In the genomic region with DNA sequence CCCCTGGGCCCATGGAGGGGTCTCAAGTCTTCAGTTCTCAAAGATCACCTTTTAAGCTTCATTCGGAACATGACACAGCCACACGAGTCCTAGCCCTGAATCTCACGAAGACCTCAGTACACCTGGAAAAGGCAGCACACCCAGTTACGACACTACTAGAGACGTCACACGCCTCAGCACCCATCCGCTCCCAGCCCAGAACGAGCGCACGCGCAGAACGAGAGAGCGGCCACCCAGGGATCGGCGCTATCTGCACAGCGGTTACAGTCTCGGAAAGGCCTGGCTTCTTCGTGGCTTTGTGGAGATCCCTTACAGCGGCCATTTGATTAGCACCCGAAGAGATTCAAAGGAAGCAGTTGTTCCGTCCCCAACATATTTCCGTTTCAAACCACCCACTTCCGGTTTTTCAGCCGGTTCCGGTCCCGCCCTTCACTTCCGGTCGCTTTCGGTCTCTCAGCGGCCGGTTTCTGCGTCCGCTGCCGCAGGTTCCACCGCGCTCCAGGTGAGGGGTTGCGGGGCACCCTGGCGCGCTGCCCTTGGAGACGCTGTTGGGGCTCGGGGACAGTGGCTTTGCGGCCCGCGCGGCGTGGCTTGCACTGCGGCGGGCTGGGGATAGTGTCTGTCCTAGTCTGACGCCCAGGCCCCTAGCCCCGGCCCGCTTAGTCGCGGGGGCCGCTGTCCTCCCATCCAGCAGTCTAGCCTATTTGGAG, we compare ENCODE assay signal across 8 cellular contexts. TPM values are rescaled to one million over a fixed set of nuclear protein-coding genes. Genes with fewer than 3 reads are reported as not detected.
DNase-seq lines count a peak whose midpoint lies in the region; ATAC-seq and TF ChIP-seq lines count a peak whose summit lies in the region.

UBLCP1 (plus strand) TSS at position 432 of the 710 bp plus-strand sequence. CDS start 5,626 bp downstream, outside the sequence.

- intact Hi-C loops in adrenal gland (cut with DNase I), result loop anchor here in 1 of 2 donors (5.0 to 10.0 kb wide), 2 partner anchors 51 to 108 kb away; no protein-coding TSS in a partner anchor
- intact Hi-C loops in heart right ventricle (cut with DNase I), result loop anchor here in 8 of 10 donors (1.0 to 10.0 kb wide), 7 partner anchors 51 to 108 kb away; partner anchors contain the start of gene RNF145 (in 5 of the 8)
- intact Hi-C loops in posterior vena cava (cut with DNase I), result loop anchor here in 1 of 2 donors (5.0 kb wide), 1 partner anchor 106 kb away; no protein-coding TSS in a partner anchor

- peak in 2 of 4 donors; percentile 5 to 23 for TF ChIP-seq EP300 in upper lobe of left lung (IDR thresholded peaks at IDR 0.05)

- ATAC-seq in HG02852 (IDR thresholded peaks at IDR 0.05; ENCODE audit: unreplicated experiment), result peak; percentile 89
- ATAC-seq in heart right ventricle, result peak; percentile 93 to 96 (median 95)
- ATAC-seq in upper lobe of left lung (ENCODE audit: low FRiP score in 2 of 2), result peak; percentile 94 to 97

- TF ChIP-seq POLR2A in GM15510 (IDR thresholded peaks at IDR 0.05; ENCODE audit: borderline replicate concordance, extremely low read depth, insufficient read length) (peak; percentile 76), adrenal gland (IDR thresholded peaks at IDR 0.05) (peak; percentile 8 to 44), upper lobe of left lung (IDR thresholded peaks at IDR 0.05) (peak in 3 of 4 donors; percentile 30 to 76 (median 57))

- H3K36me3 ChIP-seq in adrenal gland (replicated peaks in 1 of 2) (no peaks in the 10 kb centered on the region), heart right ventricle (no peaks in the 10 kb centered on the region), upper lobe of left lung (no peaks in the 10 kb centered on the region)

- H3K27me3 ChIP-seq in adrenal gland (no peaks in the 10 kb centered on the region), heart right ventricle (no peaks in the 10 kb centered on the region), upper lobe of left lung (no peaks in the 10 kb centered on the region)

- H3K4me1 ChIP-seq in adrenal gland (replicated peaks in 1 of 2) (peaks cover 0 to 24% of the 10 kb centered on the region in 2 donors), heart right ventricle (peaks cover 4 to 25% (median 21%) of the 10 kb centered on the region in 9 donors), upper lobe of left lung (peaks cover 7 to 18% (median 16%) of the 10 kb centered on the region in 4 donors)

- WGBS in adrenal gland, 4 donors, result 0 to 1% (median 0%) methylated on average over 22 to 54 of the region's 54 CpGs
- WGBS in heart right ventricle, 2 donors, result 0 to 1% methylated on average over 54 of the region's 54 CpGs
- 0% methylated on average over 30 to 47 of the region's 54 CpGs for WGBS in upper lobe of left lung, 2 donors

- TF ChIP-seq CTCF in adrenal gland (IDR thresholded peaks at IDR 0.05), result no peak
- peak in 1 of 9 donors; percentile 5 for TF ChIP-seq CTCF in heart right ventricle (IDR thresholded peaks at IDR 0.05)
- no peak for TF ChIP-seq CTCF in upper lobe of left lung (IDR thresholded peaks at IDR 0.05)

- H3K4me3 ChIP-seq in adrenal gland, result peak within 1 kb of the TSS; percentile 73 to 87 (median 84)
- peak within 1 kb of the TSS; percentile 66 to 98 (median 90) for H3K4me3 ChIP-seq in heart right ventricle
- peak within 1 kb of the TSS; percentile 56 to 96 (median 82) for H3K4me3 ChIP-seq in upper lobe of left lung

- no peaks in the 10 kb centered on the region for H3K9me3 ChIP-seq in adrenal gland (replicated peaks in 1 of 3)
- peaks cover 0 to 4% (median 0%) of the 10 kb centered on the region in 11 donors for H3K9me3 ChIP-seq in heart right ventricle
- H3K9me3 ChIP-seq in upper lobe of left lung, result no peaks in the 10 kb centered on the region

- DNase-seq in NCI-H146 treated with DMSO at 0.1 percent for 48 hours (lab: John Stamatoyannopoulos, UW; ENCODE audit: unreplicated experiment), result peak; percentile 56
- peak; percentile 54 to 88 (median 72) for DNase-seq in T-helper 1 cell
- peak; percentile 67 to 89 (median 77) for DNase-seq in adrenal gland
- DNase-seq in heart right ventricle, result peak; percentile 79 to 85
- DNase-seq in posterior vena cava (ENCODE audit: low spot score), result peak; percentile 92
- peak; percentile 80 to 93 for DNase-seq in upper lobe of left lung

- peak within 1 kb of the TSS; percentile 57 to 92 (median 74) for H3K27ac ChIP-seq in adrenal gland
- peak within 1 kb of the TSS; percentile 72 to 98 (median 88) for H3K27ac ChIP-seq in heart right ventricle
- peak within 1 kb of the TSS; percentile 84 to 95 (median 92) for H3K27ac ChIP-seq in upper lobe of left lung

RNA-seq across cellular contexts. Expression of gene UBLCP1, which starts in this region (rescaled TPM):
- total RNA-seq in adrenal gland (10 to 100 TPM; 12.7 to 25.5 (median 21.1) TPM), heart right ventricle (10 to 100 TPM; 11.6 to 17.0 (median 13.9) TPM), posterior vena cava (10 to 100 TPM; 26.5 to 30.9 TPM), upper lobe of left lung (10 to 100 TPM in 5 of 6 donors, 1 to 10 TPM in 1; 8.4 to 36.1 (median 24.6) TPM)
- polyA plus RNA-seq in adrenal gland (10 to 100 TPM; 11.3 to 27.2 (median 27.1) TPM), heart right ventricle (10 to 100 TPM; 12.4 to 20.9 TPM)

Comparison
In these comparisons a context has a peak if more than half of its experiments do, and no peak if none do; other contexts are left out.
1. Peak in every context shown above with its lines: DNase-seq, ATAC-seq, H3K4me3 ChIP-seq and H3K27ac ChIP-seq.
2. POLR2A ChIP-seq: peak in every context shown above with its lines; median percentile 76 in GM15510; 57 in upper lobe of left lung; 26 in adrenal gland.